Comparison of ENCODE assay signal across 7 cellular contexts in genomic region chr13:30175166-30175565, GRCh38.
"Had no signal": no experiment of that assay in that cellular context is flagged by ENCODE, and none has a peak within 500 bp of the region (broad histone marks: within the 10 kb centered on the region; RNA-seq: fewer than 3 reads in every experiment).

No MANE protein-coding gene starts in this region.

- H3K4me3 Mint-ChIP-seq: GM23338, H9, HFFc6 had no signal

- DNase-seq: GM23248, GOT3, H7, H9, HCEC 1CT, HFFc6 had no signal

- H3K9me3 Mint-ChIP-seq: GM23338, H9, HFFc6 had no signal

- H3K27ac Mint-ChIP-seq: GM23338, H9, HFFc6 had no signal
